25 cellular contexts compared by ENCODE assay signal in genomic region chr19:23404676-23405075, GRCh38.
"Had no signal": no experiment of that assay in that cellular context is flagged by ENCODE, and none has a peak within 500 bp of the region (broad histone marks: within the 10 kb centered on the region; RNA-seq: fewer than 3 reads in every experiment).

No MANE protein-coding gene starts in this region.

- H3K4me3 Mint-ChIP-seq: activated CD4-positive, alpha-beta memory T cell treated with anti-CD3 and anti-CD28 coated beads for 36 hours; activated CD4-positive, alpha-beta T cell treated with anti-CD3 and anti-CD28 coated beads, Interleukin-2, amount 10 ng/mL, durations not matched to agents 7 days and 5 days; activated naive CD8-positive, alpha-beta T cell; activated T-cell treated with anti-CD3 and anti-CD28 coated beads, Interleukin-2, amount 50 U/mL, for 4 hours; brain; T-cell had no signal

- H3K4me3 ChIP-seq: cardiac muscle cell, SK-N-MC had no signal

- H3K9me3 Mint-ChIP-seq: activated CD4-positive, alpha-beta memory T cell treated with anti-CD3 and anti-CD28 coated beads for 36 hours; activated T-cell treated with anti-CD3 and anti-CD28 coated beads, Interleukin-2, amount 50 U/mL, for 4 hours; brain; T-cell had no signal

- ATAC-seq: activated T-cell treated with anti-CD3 and anti-CD28 coated beads, Interleukin-2, amount 50 U/mL, for 4 hours; Right ventricle myocardium inferior; T-cell had no signal

- H3K4me1 Mint-ChIP-seq: activated CD4-positive, alpha-beta T cell treated with anti-CD3 and anti-CD28 coated beads, Interleukin-2, amount 10 ng/mL, durations not matched to agents 7 days and 5 days; brain; T-cell had no signal

- H3K27me3 ChIP-seq: cardiac muscle cell had no signal

- H3K27me3 Mint-ChIP-seq: activated CD4-positive, alpha-beta memory T cell treated with anti-CD3 and anti-CD28 coated beads for 36 hours; activated CD4-positive, alpha-beta T cell treated with anti-CD3 and anti-CD28 coated beads, Interleukin-2, amount 10 ng/mL, durations not matched to agents 7 days and 5 days; activated naive CD8-positive, alpha-beta T cell; brain; T-cell had no signal

- H3K27ac ChIP-seq: cardiac muscle cell, SK-N-MC had no signal

- H3K36me3 ChIP-seq: cardiac muscle cell had no signal

- DNase-seq: activated CD4-positive, alpha-beta memory T cell treated with anti-CD3 and anti-CD28 coated beads for 36 hours; activated CD4-positive, alpha-beta T cell treated with anti-CD3 and anti-CD28 coated beads, Interleukin-2, amount 10 ng/mL, durations not matched to agents 7 days and 5 days; activated CD4-positive, CD25-positive, alpha-beta regulatory T cell; activated CD8-positive, alpha-beta memory T cell treated with anti-CD3 and anti-CD28 coated beads for 24 hours; activated effector memory CD4-positive, alpha-beta T cell treated with anti-CD3 and anti-CD28 coated beads, Interleukin-2, amount 50 U/mL, for 16 hours; activated naive CD4-positive, alpha-beta T cell treated with Interleukin-2 at 50 U/mL for 16 hours; activated T-cell treated with anti-CD3 and anti-CD28 coated beads, Interleukin-2, amount 50 U/mL, for 4 hours; amygdala; KG1; NCI-H1048; NCI-H146; NCI-H187 treated with DMSO at 0.1 percent for 48 hours; NCI-H2171; NCI-H226; NCI-H526 treated with DMSO at 0.1 percent for 48 hours; NCI-H82; RPMI8226; T-cell; T-helper 2 cell; T1000 had no signal

- H3K36me3 Mint-ChIP-seq: activated CD4-positive, alpha-beta memory T cell treated with anti-CD3 and anti-CD28 coated beads for 36 hours; T-cell had no signal

- H3K27ac Mint-ChIP-seq: activated CD4-positive, alpha-beta memory T cell treated with anti-CD3 and anti-CD28 coated beads for 36 hours; activated CD4-positive, alpha-beta T cell treated with anti-CD3 and anti-CD28 coated beads, Interleukin-2, amount 10 ng/mL, durations not matched to agents 7 days and 5 days; activated naive CD8-positive, alpha-beta T cell; brain; T-cell had no signal
